29 cellular contexts compared by ENCODE assay signal in the genomic region with DNA sequence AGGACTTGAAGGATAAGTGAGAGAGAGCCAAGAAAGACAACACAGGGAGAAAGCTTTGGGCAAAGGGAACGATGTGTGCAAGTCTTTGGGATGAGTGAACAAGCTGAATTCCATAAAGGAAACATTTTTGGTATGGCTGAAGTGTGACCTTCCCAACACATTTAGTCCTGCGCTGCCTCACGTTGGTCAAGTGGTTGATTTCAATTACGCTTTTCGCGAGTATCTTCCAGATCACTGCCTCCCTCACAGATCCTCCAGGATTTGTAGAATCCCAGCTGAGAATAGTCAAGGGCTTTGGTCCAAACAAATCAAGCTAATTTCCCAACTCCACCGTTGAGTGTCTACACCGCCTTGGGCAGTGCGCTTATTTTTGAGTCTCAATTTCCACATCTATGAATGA.
"Had no signal": no experiment of that assay in that cellular context is flagged by ENCODE, and none has a peak within 500 bp of the region (broad histone marks: within the 10 kb centered on the region; RNA-seq: fewer than 3 reads in every experiment).

No MANE protein-coding gene starts in this region.

- H3K4me3 ChIP-seq: esophagus squamous epithelium, gastrocnemius medialis, ovary, skin epidermis, upper lobe of right lung had no signal

- ATAC-seq: activated CD8-positive, alpha-beta T cell treated with anti-CD3 and anti-CD28 coated beads for 36 hours; activated naive CD8-positive, alpha-beta T cell treated with anti-CD3 and anti-CD28 coated beads, Interleukin-2, amount 50 U/mL, for 24 hours; activated T-cell treated with anti-CD3 and anti-CD28 coated beads, Interleukin-2, amount 50 U/mL, for 4 hours; gastrocnemius medialis; left cardiac atrium; left ventricle myocardium superior; sciatic nerve; stimulated activated effector memory CD8-positive, alpha-beta T cell treated with anti-CD3 and anti-CD28 coated beads, Interleukin-12 subunit alpha, Interleukin-12 subunit beta, amount 100 ng/mL, for 72 hours; T-helper 17 cell; upper lobe of right lung had no signal

- DNase-seq: activated CD4-positive, alpha-beta T cell treated with anti-CD3 and anti-CD28 coated beads for 1 hour; activated CD4-positive, alpha-beta T cell treated with anti-CD3 and anti-CD28 coated beads, Interleukin-2, amount 10 ng/mL, durations not matched to agents 7 days and 5 days; activated CD8-positive, alpha-beta T cell treated with anti-CD3 and anti-CD28 coated beads for 36 hours; activated naive CD8-positive, alpha-beta T cell treated with anti-CD3 and anti-CD28 coated beads, Interleukin-2, amount 50 U/mL, for 24 hours; activated T-cell treated with anti-CD3 and anti-CD28 coated beads, Interleukin-2, amount 50 U/mL, for 4 hours; amygdala; central memory CD4-positive, alpha-beta T cell; dermis blood vessel endothelial cell; effector CD4-positive, alpha-beta T cell; esophagus squamous epithelium; gastrocnemius medialis; glutamatergic neuron; left cardiac atrium; left ventricle myocardium superior; ovary; stimulated activated CD4-positive, alpha-beta T cell treated with anti-CD3 and anti-CD28 coated beads, Interleukin-4, amount 100 ng/mL, for 24 hours; substantia nigra; T-helper 17 cell; upper lobe of right lung had no signal

- H3K4me3 Mint-ChIP-seq: activated CD4-positive, alpha-beta T cell treated with anti-CD3 and anti-CD28 coated beads, Interleukin-2, amount 10 ng/mL, durations not matched to agents 7 days and 5 days; activated CD8-positive, alpha-beta T cell treated with anti-CD3 and anti-CD28 coated beads for 36 hours; activated naive CD4-positive, alpha-beta T cell treated with anti-CD3 and anti-CD28 coated beads, Interleukin-2, amount 50 U/mL, for 24 hours; activated naive CD8-positive, alpha-beta T cell treated with anti-CD3 and anti-CD28 coated beads, Interleukin-2, amount 50 U/mL, for 24 hours; activated T-cell treated with anti-CD3 and anti-CD28 coated beads, Interleukin-2, amount 50 U/mL, for 4 hours; nephron; stimulated activated effector memory CD8-positive, alpha-beta T cell treated with anti-CD3 and anti-CD28 coated beads, Interleukin-12 subunit alpha, Interleukin-12 subunit beta, amount 100 ng/mL, for 72 hours; stimulated activated naive CD8-positive, alpha-beta T cell treated with anti-CD3 and anti-CD28 coated beads, Interleukin-15, Interleukin-2, amounts not matched to agents 100 ng/mL and 50 ng/mL, for 24 hours; T-helper 17 cell had no signal

- H3K9me3 ChIP-seq: esophagus squamous epithelium, gastrocnemius medialis, neutrophil, ovary, upper lobe of right lung had no signal

- H3K4me1 ChIP-seq: esophagus squamous epithelium, gastrocnemius medialis, upper lobe of right lung had no signal

- H3K4me1 Mint-ChIP-seq: activated CD4-positive, alpha-beta T cell treated with anti-CD3 and anti-CD28 coated beads, Interleukin-2, amount 10 ng/mL, durations not matched to agents 7 days and 5 days; activated naive CD4-positive, alpha-beta T cell treated with anti-CD3 and anti-CD28 coated beads, Interleukin-2, amount 50 U/mL, for 24 hours; activated naive CD8-positive, alpha-beta T cell treated with anti-CD3 and anti-CD28 coated beads, Interleukin-2, amount 50 U/mL, for 24 hours; stimulated activated effector memory CD8-positive, alpha-beta T cell treated with anti-CD3 and anti-CD28 coated beads, Interleukin-12 subunit alpha, Interleukin-12 subunit beta, amount 100 ng/mL, for 72 hours; T-helper 17 cell had no signal

- H3K36me3 Mint-ChIP-seq: activated naive CD4-positive, alpha-beta T cell treated with anti-CD3 and anti-CD28 coated beads, Interleukin-2, amount 50 U/mL, for 24 hours; stimulated activated effector memory CD8-positive, alpha-beta T cell treated with anti-CD3 and anti-CD28 coated beads, Interleukin-12 subunit alpha, Interleukin-12 subunit beta, amount 100 ng/mL, for 72 hours had no signal

- H3K27ac Mint-ChIP-seq: activated CD4-positive, alpha-beta T cell treated with anti-CD3 and anti-CD28 coated beads, Interleukin-2, amount 10 ng/mL, durations not matched to agents 7 days and 5 days; activated CD8-positive, alpha-beta T cell treated with anti-CD3 and anti-CD28 coated beads for 36 hours; activated naive CD4-positive, alpha-beta T cell treated with anti-CD3 and anti-CD28 coated beads, Interleukin-2, amount 50 U/mL, for 24 hours; activated naive CD8-positive, alpha-beta T cell treated with anti-CD3 and anti-CD28 coated beads, Interleukin-2, amount 50 U/mL, for 24 hours; activated T-helper 2 cell treated with anti-CD3 and anti-CD28 coated beads, Interferon-gamma antibody, Interleukin-2, Interleukin-4, amounts not matched to agents 10 μg/mL and 5 μg/mL and 100 μg/mL, durations not matched to agents 14 hours and 24 hours and 36 hours; nephron; progenitor cell of endocrine pancreas; stimulated activated effector memory CD8-positive, alpha-beta T cell treated with anti-CD3 and anti-CD28 coated beads, Interleukin-12 subunit alpha, Interleukin-12 subunit beta, amount 100 ng/mL, for 72 hours; stimulated activated naive CD8-positive, alpha-beta T cell treated with anti-CD3 and anti-CD28 coated beads, Interleukin-15, Interleukin-2, amounts not matched to agents 100 ng/mL and 50 ng/mL, for 24 hours; T-helper 17 cell had no signal

- H3K27me3 Mint-ChIP-seq: activated CD4-positive, alpha-beta T cell treated with anti-CD3 and anti-CD28 coated beads, Interleukin-2, amount 10 ng/mL, durations not matched to agents 7 days and 5 days; activated CD8-positive, alpha-beta T cell treated with anti-CD3 and anti-CD28 coated beads for 36 hours; activated naive CD4-positive, alpha-beta T cell treated with anti-CD3 and anti-CD28 coated beads, Interleukin-2, amount 50 U/mL, for 24 hours; activated naive CD8-positive, alpha-beta T cell treated with anti-CD3 and anti-CD28 coated beads, Interleukin-2, amount 50 U/mL, for 24 hours; progenitor cell of endocrine pancreas; stimulated activated naive CD8-positive, alpha-beta T cell treated with anti-CD3 and anti-CD28 coated beads, Interleukin-15, Interleukin-2, amounts not matched to agents 100 ng/mL and 50 ng/mL, for 24 hours; T-helper 17 cell had no signal

- H3K27ac ChIP-seq: epithelial cell of prostate, esophagus squamous epithelium, gastrocnemius medialis, neutrophil, ovary, skin epidermis, upper lobe of right lung had no signal

- H3K9me3 Mint-ChIP-seq: activated naive CD4-positive, alpha-beta T cell treated with anti-CD3 and anti-CD28 coated beads, Interleukin-2, amount 50 U/mL, for 24 hours; nephron had no signal

- H3K27me3 ChIP-seq: esophagus squamous epithelium, gastrocnemius medialis, neutrophil, ovary, upper lobe of right lung had no signal

- H3K36me3 ChIP-seq: esophagus squamous epithelium, gastrocnemius medialis, neutrophil, ovary, upper lobe of right lung had no signal
